ENCODE assay signal across 25 cellular contexts in genomic region chr4:7241587-7242125, GRCh38. TPM values are rescaled to one million over a fixed set of nuclear protein-coding genes. Genes with fewer than 3 reads are reported as not detected.
DNase-seq lines count a peak whose midpoint lies in the region; ATAC-seq and TF ChIP-seq lines count a peak whose summit lies in the region.
"Had no signal": no experiment of that assay in that cellular context is flagged by ENCODE, and none has a peak within 500 bp of the region (broad histone marks: within the 10 kb centered on the region; RNA-seq: fewer than 3 reads in every experiment).

No MANE protein-coding gene starts in this region.

- H3K9me3 Mint-ChIP-seq in nephron = no peaks in the 10 kb centered on the region
- H3K9me3 Mint-ChIP-seq: IgD-negative memory B cell had no signal

- 89 to 93% methylated on average over 18 of the region's 18 CpGs for WGBS in heart right ventricle, 2 donors

- H3K27ac ChIP-seq in heart right ventricle (no peak overlapping the region), WERI-Rb-1 (0 out of 2 replicates have a peak overlapping the region, but pooled peaks have one; percentile 10)
- H3K27ac ChIP-seq: BLaER1, KMS-11, RWPE1 had no signal

- H3K27me3 ChIP-seq in heart right ventricle (no peaks in the 10 kb centered on the region), WERI-Rb-1 (ENCODE audit: insufficient read depth, low read depth, severe bottlenecking) (no peaks in the 10 kb centered on the region)
- H3K27me3 ChIP-seq: BLaER1 had no signal

- peaks cover 0 to 7% (median 0%) of the 10 kb centered on the region in 11 donors for H3K9me3 ChIP-seq in heart right ventricle
- no peaks in the 10 kb centered on the region for H3K9me3 ChIP-seq in WERI-Rb-1 (ENCODE audit: severe bottlenecking)

- peaks cover 0 to 23% (median 11%) of the 10 kb centered on the region in 9 donors for H3K4me1 ChIP-seq in heart right ventricle

- H3K36me3 Mint-ChIP-seq in nephron (ENCODE audit: low read depth) = no peaks in the 10 kb centered on the region
- H3K36me3 Mint-ChIP-seq: CD4-positive, CD25-positive, alpha-beta regulatory T cell had no signal

- intact Hi-C loops in Right ventricle myocardium superior (cut with DNase I) (no loop called here), heart right ventricle (cut with DNase I) (no loop called here)

- H3K4me3 ChIP-seq in heart right ventricle (no peak overlapping the region), WERI-Rb-1 (ENCODE audit: low read depth, low read length) (no peak overlapping the region)
- H3K4me3 ChIP-seq: BLaER1 had no signal

- H3K4me1 Mint-ChIP-seq in nephron = peaks cover 64% of the 10 kb centered on the region
- H3K4me1 Mint-ChIP-seq: CD4-positive, CD25-positive, alpha-beta regulatory T cell; IgD-negative memory B cell had no signal

- H3K36me3 ChIP-seq in heart right ventricle = no peaks in the 10 kb centered on the region
- peaks cover 9% of the 10 kb centered on the region for H3K36me3 ChIP-seq in WERI-Rb-1
- H3K36me3 ChIP-seq: BLaER1 had no signal

- TF ChIP-seq CTCF in heart right ventricle (IDR thresholded peaks at IDR 0.05) (no peak), WERI-Rb-1 (IDR thresholded peaks at IDR 0.05; ENCODE audit: low read depth, low read length) (no peak), nephron (IDR thresholded peaks at IDR 0.05; ENCODE audit: unreplicated experiment in 3 of 3) (no peak)

- peak overlapping the region in 2 of 3 experiments; percentile 5 to 64 for H3K27ac Mint-ChIP-seq in nephron
- H3K27ac Mint-ChIP-seq: CD4-positive, CD25-positive, alpha-beta regulatory T cell had no signal

- peak; percentile 26 for DNase-seq in Right ventricle myocardium superior
- no peak for DNase-seq in heart right ventricle
- no peak for DNase-seq in WERI-Rb-1
- DNase-seq in NCI-H526 treated with DMSO at 0.1 percent for 48 hours (lab: John Stamatoyannopoulos, UW) = no peak
- DNase-seq in NCI-H748 (lab: John Stamatoyannopoulos, UW; ENCODE audit: unreplicated experiment) = no peak
- DNase-seq: 8988T; ACHN; CD4-positive, CD25-positive, alpha-beta regulatory T cell; DMS153; H7; NCI-H1048; NCI-H1417 treated with DMSO at 0.1 percent for 48 hours; NCI-H1694 treated with DMSO at 0.1 percent for 48 hours; NCI-H2081; NCI-H2171 treated with DMSO at 0.1 percent for 48 hours; NCI-H345; NCI-H524 treated with DMSO at 0.1 percent for 48 hours; SHP77 treated with DMSO at 0.1 percent for 48 hours had no signal

- H3K4me3 Mint-ChIP-seq in nephron = peak overlapping the region in 1 of 3 experiments; percentile 38
- H3K4me3 Mint-ChIP-seq: CD4-positive, CD25-positive, alpha-beta regulatory T cell; IgD-negative memory B cell had no signal

- peaks cover 4% of the 10 kb centered on the region for H3K27me3 Mint-ChIP-seq in nephron (ENCODE audit: low read depth)

- ATAC-seq in Right ventricle myocardium superior (ENCODE audit: poor library complexity) (no peak), heart right ventricle (no peak), HG02981 (IDR thresholded peaks at IDR 0.05; ENCODE audit: unreplicated experiment) (no peak)

RNA-seq across cellular contexts. Expression of gene SORCS2, which starts 49.3 kb away (rescaled TPM):
- total RNA-seq in Right ventricle myocardium superior (1.2 TPM), heart right ventricle (1 to 10 TPM in 9 of 10 donors, under 1 TPM in 1; 0.95 to 5.4 (median 2.6) TPM)
- under 1 TPM; 0.25 to 0.66 TPM for polyA plus RNA-seq in heart right ventricle
- total RNA-seq: CD4-positive, CD25-positive, alpha-beta regulatory T cell; G401 had no signal
- polyA plus RNA-seq: CD4-positive, CD25-positive, alpha-beta regulatory T cell; IgD-negative memory B cell had no signal
